In the genomic region with DNA sequence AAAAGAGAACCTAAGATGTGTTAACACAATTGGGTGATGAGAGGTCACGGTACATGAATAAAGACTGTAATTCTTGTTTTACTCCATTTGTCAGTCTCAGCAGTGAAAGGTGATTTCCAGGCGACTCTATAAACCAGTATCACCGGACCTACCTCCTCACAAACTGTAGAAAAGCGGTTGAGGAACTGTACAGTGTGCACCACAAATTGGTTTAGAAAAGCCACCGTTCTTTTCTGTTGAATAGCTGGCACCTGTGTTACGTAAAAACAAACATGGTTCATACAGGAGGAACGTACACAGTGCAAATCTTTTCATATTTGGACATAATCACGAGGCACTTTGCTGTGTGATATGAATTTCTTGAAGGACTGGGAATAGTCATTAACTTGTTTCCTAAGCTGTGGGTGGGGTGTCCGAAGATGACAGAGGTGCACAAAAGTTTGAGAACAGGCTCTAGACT, we compare ENCODE assay signal across 8 cellular contexts. TPM values are rescaled to one million over a fixed set of nuclear protein-coding genes. Genes with fewer than 3 reads are reported as not detected.
DNase-seq lines count a peak whose midpoint lies in the region; ATAC-seq and TF ChIP-seq lines count a peak whose summit lies in the region.

No MANE protein-coding gene starts in this region.

- peak overlapping the region; percentile 95 for H3K27ac ChIP-seq in CD8-positive, alpha-beta memory T cell (ENCODE audit: low read depth, low read length)

- H3K27me3 ChIP-seq in CD8-positive, alpha-beta memory T cell (ENCODE audit: insufficient read depth, low read length, poor library complexity, severe bottlenecking): no peaks in the 10 kb centered on the region
- no peaks in the 10 kb centered on the region for H3K27me3 ChIP-seq in adipocyte (replicated peaks; ENCODE audit: control insufficient read depth, insufficient read depth, low read length)
- H3K27me3 ChIP-seq in iPS-15b (ENCODE audit: control insufficient read depth, insufficient read depth, low read length): no peaks in the 10 kb centered on the region

- POLR2A ChIA-PET in CD8-positive, alpha-beta memory T cell (lab: Charles Lee): interaction anchor here (0.6 to 1.5 kb wide), 5 partner anchors 13 to 230 kb away, joined by 3 to 7 read pairs (median 4); a partner anchor contains a TSS

- ATAC-seq in HG03442 (IDR thresholded peaks at IDR 0.05; ENCODE audit: unreplicated experiment): no peak

- H3K36me3 ChIP-seq in CD8-positive, alpha-beta memory T cell (ENCODE audit: insufficient read depth, low read length): peaks cover 16% of the 10 kb centered on the region
- H3K36me3 ChIP-seq in adipocyte (ENCODE audit: control insufficient read depth, insufficient read depth, low read length, severe bottlenecking) (peaks cover 32% of the 10 kb centered on the region), iPS-15b (ENCODE audit: control insufficient read depth, insufficient read depth, low read length) (no peaks in the 10 kb centered on the region)

- DNase-seq in CD8-positive, alpha-beta memory T cell: peak in 1 of 5 donors; percentile 27
- peak; percentile 41 for DNase-seq in GM20000 (ENCODE audit: low spot score)
- peak; percentile 7 for DNase-seq in HPDE6-E6E7 (ENCODE audit: extremely low spot score)
- DNase-seq in adipocyte (ENCODE audit: low read depth): no peak
- DNase-seq in stimulated activated CD8-positive, alpha-beta memory T cell treated with anti-CD3 and anti-CD28 coated beads, Interleukin-4, amount 100 ng/mL, for 48 hours: peak; percentile 36
- no peak for DNase-seq in NCI-H345 treated with DMSO at 0.1 percent for 48 hours (lab: John Stamatoyannopoulos, UW; ENCODE audit: unreplicated experiment)

- no peaks in the 10 kb centered on the region for H3K9me3 Mint-ChIP-seq in CD8-positive, alpha-beta memory T cell

- H3K9me3 ChIP-seq in CD8-positive, alpha-beta memory T cell (ENCODE audit: low read length): no peaks in the 10 kb centered on the region
- H3K9me3 ChIP-seq in adipocyte (ENCODE audit: control insufficient read depth, low read length) (no peaks in the 10 kb centered on the region), iPS-15b (ENCODE audit: control insufficient read depth, insufficient read depth, low read length) (no peaks in the 10 kb centered on the region)

- H3K36me3 Mint-ChIP-seq in CD8-positive, alpha-beta memory T cell: peaks cover 12 to 45% (median 18%) of the 10 kb centered on the region in 3 donors

- TF ChIP-seq CTCF in GM20000 (IDR thresholded peaks at IDR 0.05; ENCODE audit: extremely low read depth, missing control alignments): no peak

- peaks cover 30% of the 10 kb centered on the region for H3K4me1 ChIP-seq in CD8-positive, alpha-beta memory T cell (ENCODE audit: insufficient read depth, low read length)
- peaks cover 4% of the 10 kb centered on the region for H3K4me1 ChIP-seq in adipocyte (ENCODE audit: control insufficient read depth, insufficient read depth, low read length)
- H3K4me1 ChIP-seq in iPS-15b (ENCODE audit: control insufficient read depth, insufficient read depth, low read length): no peaks in the 10 kb centered on the region

- CTCF ChIA-PET in CD8-positive, alpha-beta memory T cell (lab: Charles Lee): interaction anchor here (1.1 to 1.2 kb wide), 2 partner anchors 21 to 92 kb away, joined by 3 to 5 read pairs; no protein-coding TSS in a partner anchor

- peak overlapping the region; percentile 89 to 98 (median 95) for H3K4me3 Mint-ChIP-seq in CD8-positive, alpha-beta memory T cell

- H3K4me3 ChIP-seq in CD8-positive, alpha-beta memory T cell (ENCODE audit: low read length): peak overlapping the region; percentile 96
- H3K4me3 ChIP-seq in adipocyte (ENCODE audit: low read length) (peak overlapping the region; percentile 84), iPS-15b (ENCODE audit: low read depth, low read length) (peak overlapping the region; percentile 95)

- peaks cover 27 to 57% (median 55%) of the 10 kb centered on the region in 3 donors for H3K4me1 Mint-ChIP-seq in CD8-positive, alpha-beta memory T cell

- peak overlapping the region; percentile 95 to 100 (median 98) for H3K27ac Mint-ChIP-seq in CD8-positive, alpha-beta memory T cell

- H3K9ac ChIP-seq in adipocyte (ENCODE audit: low read length): peak overlapping the region; percentile 89
- H3K9ac ChIP-seq in iPS-15b (ENCODE audit: low read depth, low read length): peak overlapping the region; percentile 81

- H3K27me3 Mint-ChIP-seq in CD8-positive, alpha-beta memory T cell: peaks cover 0 to 11% of the 10 kb centered on the region in 2 donors

RNA-seq across cellular contexts. Expression of a gene that starts 0.7 kb away (rescaled TPM):
- 10 to 100 TPM; 40.0 to 42.0 TPM for total RNA-seq in CD8-positive, alpha-beta memory T cell
- polyA plus RNA-seq in CD8-positive, alpha-beta memory T cell: 101 TPM

RNA-seq across cellular contexts. Expression of a gene that starts 58.8 kb away (rescaled TPM):
- 10 to 100 TPM; 89.7 to 90.1 TPM for total RNA-seq in CD8-positive, alpha-beta memory T cell
- polyA plus RNA-seq in CD8-positive, alpha-beta memory T cell: 23.3 TPM

RNA-seq across cellular contexts. Expression of a gene that starts 58.9 kb away (rescaled TPM):
- 10 to 100 TPM; 19.5 to 21.2 TPM for total RNA-seq in CD8-positive, alpha-beta memory T cell
- polyA plus RNA-seq in CD8-positive, alpha-beta memory T cell: 1.7 TPM

Comparison
In these comparisons a context has a peak if more than half of its experiments do, and no peak if none do; other contexts are left out.
1. DNase-seq: peak in GM20000 (single experiment), HPDE6-E6E7 (single experiment) and stimulated activated CD8-positive, alpha-beta memory T cell treated with anti-CD3 and anti-CD28 coated beads, Interleukin-4, amount 100 ng/mL, for 48 hours (single experiment); none in adipocyte (single experiment) and NCI-H345 treated with DMSO at 0.1 percent for 48 hours (single experiment).
2. Peak in every context shown above with its lines, with median percentiles within 50 percentile points of each other: H3K4me3 ChIP-seq.